ENCODE assay signal across 23 cellular contexts in the genomic region with DNA sequence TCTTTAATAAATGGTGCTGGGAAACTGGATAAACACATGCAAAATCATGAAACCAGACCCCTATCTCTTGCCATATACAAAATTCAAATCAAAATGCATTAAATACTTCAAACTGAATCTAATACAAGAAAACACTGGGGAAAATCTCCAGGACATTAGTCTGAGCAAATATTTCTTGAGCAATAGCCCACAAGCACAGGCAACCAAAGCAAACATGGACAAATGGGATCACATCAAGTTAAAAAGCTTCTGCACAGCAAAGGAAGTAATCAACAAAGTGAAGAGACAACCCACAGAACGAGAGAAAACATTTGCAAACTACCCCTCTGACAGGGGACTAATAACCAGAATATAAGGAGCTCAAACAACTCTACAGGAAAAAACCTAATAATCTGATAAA. TPM values are rescaled to one million over a fixed set of nuclear protein-coding genes. Genes with fewer than 3 reads are reported as not detected.
DNase-seq lines count a peak whose midpoint lies in the region; ATAC-seq and TF ChIP-seq lines count a peak whose summit lies in the region.
"Had no signal": no experiment of that assay in that cellular context is flagged by ENCODE, and none has a peak within 500 bp of the region (broad histone marks: within the 10 kb centered on the region; RNA-seq: fewer than 3 reads in every experiment).

No MANE protein-coding gene starts in this region.

- H3K36me3 Mint-ChIP-seq in activated T-cell treated with anti-CD3 and anti-CD28 coated beads, Interleukin-2, amount 50 U/mL, for 4 hours (ENCODE audit: insufficient read depth), result peaks cover 34% of the 10 kb centered on the region
- peaks cover 55% of the 10 kb centered on the region for H3K36me3 Mint-ChIP-seq in activated T-cell treated with anti-CD3 and anti-CD28 coated beads, Interleukin-2, amount 50 U/mL, for 24 hours (ENCODE audit: low read depth)
- peaks cover 95% of the 10 kb centered on the region for H3K36me3 Mint-ChIP-seq in stimulated activated effector memory CD8-positive, alpha-beta T cell treated with anti-CD3 and anti-CD28 coated beads, Interleukin-12 subunit alpha, Interleukin-12 subunit beta, amount 100 ng/mL, for 72 hours
- H3K36me3 Mint-ChIP-seq in Caco-2 (ENCODE audit: insufficient read depth, unreplicated experiment), result peaks cover 6% of the 10 kb centered on the region

- TF ChIP-seq CTCF in Panc1 (IDR thresholded peaks at IDR 0.05), result no peak
- no peak for TF ChIP-seq CTCF in omental fat pad (IDR thresholded peaks at IDR 0.05)
- no peak for TF ChIP-seq CTCF in Caco-2 (IDR thresholded peaks at IDR 0.05; ENCODE audit: insufficient read depth in 1 of 2, low read depth in 1 of 2, low read length in 1 of 2, severe bottlenecking in 1 of 2, unreplicated experiment in 1 of 2)

- no peaks in the 10 kb centered on the region; the same call in 1 of the 2 replicates for H3K4me1 ChIP-seq in Panc1 (ENCODE audit: control insufficient read depth, insufficient read depth, low read length)
- H3K4me1 ChIP-seq in Caco-2, result no peaks in the 10 kb centered on the region

- CTCF ChIA-PET in Panc1 (lab: Charles Lee) (no interaction called here), Caco-2 (lab: Charles Lee) (no interaction called here)

- H3K4me3 ChIP-seq in Panc1 (ENCODE audit: low read depth in 2 of 2, low read length in 2 of 2) (no peak overlapping the region), Caco-2 (ENCODE audit: low read depth, low read length) (no peak overlapping the region)
- H3K4me3 ChIP-seq: esophagus muscularis mucosa, lung, upper lobe of right lung had no signal

- intact Hi-C loops in Panc1 (cut with micrococcal nuclease; ENCODE audit: unreplicated experiment), result no loop called here
- intact Hi-C loops in Caco-2 (cut with micrococcal nuclease; ENCODE audit: unreplicated experiment), result no loop called here

- no peak overlapping the region for H3K27ac Mint-ChIP-seq in activated T-cell treated with anti-CD3 and anti-CD28 coated beads, Interleukin-2, amount 50 U/mL, for 24 hours
- peak overlapping the region; percentile 98 for H3K27ac Mint-ChIP-seq in stimulated activated effector memory CD8-positive, alpha-beta T cell treated with anti-CD3 and anti-CD28 coated beads, Interleukin-12 subunit alpha, Interleukin-12 subunit beta, amount 100 ng/mL, for 72 hours
- no peak overlapping the region for H3K27ac Mint-ChIP-seq in Caco-2 (ENCODE audit: unreplicated experiment)

- H3K4me1 Mint-ChIP-seq in activated T-cell treated with anti-CD3 and anti-CD28 coated beads, Interleukin-2, amount 50 U/mL, for 4 hours (ENCODE audit: low read depth), result peaks cover 59% of the 10 kb centered on the region
- H3K4me1 Mint-ChIP-seq in activated T-cell treated with anti-CD3 and anti-CD28 coated beads, Interleukin-2, amount 50 U/mL, for 24 hours (ENCODE audit: low read depth), result peaks cover 45% of the 10 kb centered on the region
- H3K4me1 Mint-ChIP-seq in stimulated activated effector memory CD8-positive, alpha-beta T cell treated with anti-CD3 and anti-CD28 coated beads, Interleukin-12 subunit alpha, Interleukin-12 subunit beta, amount 100 ng/mL, for 72 hours, result peaks cover 44% of the 10 kb centered on the region
- H3K4me1 Mint-ChIP-seq in Caco-2 (ENCODE audit: low read depth, unreplicated experiment), result peaks cover 2% of the 10 kb centered on the region

- H3K36me3 ChIP-seq in Panc1 (ENCODE audit: control insufficient read depth, insufficient read depth, low read length) (peaks cover 8% of the 10 kb centered on the region; the same call in 1 of the 2 replicates), Caco-2 (ENCODE audit: control insufficient read depth, insufficient read depth, low read length) (no peaks in the 10 kb centered on the region)
- H3K36me3 ChIP-seq: esophagus muscularis mucosa, upper lobe of right lung had no signal

- H3K27me3 Mint-ChIP-seq in activated T-cell treated with anti-CD3 and anti-CD28 coated beads, Interleukin-2, amount 50 U/mL, for 4 hours (ENCODE audit: low read depth), result no peaks in the 10 kb centered on the region
- H3K27me3 Mint-ChIP-seq in activated T-cell treated with anti-CD3 and anti-CD28 coated beads, Interleukin-2, amount 50 U/mL, for 24 hours, result no peaks in the 10 kb centered on the region
- no peaks in the 10 kb centered on the region for H3K27me3 Mint-ChIP-seq in Caco-2 (ENCODE audit: insufficient read depth, unreplicated experiment)

- peak overlapping the region; percentile 1; the same call in 1 of the 2 replicates for H3K27ac ChIP-seq in Panc1 (ENCODE audit: low read length)
- H3K27ac ChIP-seq: C4-2B, esophagus muscularis mucosa, upper lobe of right lung had no signal

- no peak for ATAC-seq in activated T-cell treated with anti-CD3 and anti-CD28 coated beads, Interleukin-2, amount 50 U/mL, for 4 hours
- ATAC-seq in Panc1 (no peak), left lobe of liver (peak; percentile 61), omental fat pad (ENCODE audit: low FRiP score) (no peak), HG03095 (IDR thresholded peaks at IDR 0.05; ENCODE audit: unreplicated experiment) (no peak)
- ATAC-seq in stimulated activated effector memory CD8-positive, alpha-beta T cell treated with anti-CD3 and anti-CD28 coated beads, Interleukin-12 subunit alpha, Interleukin-12 subunit beta, amount 100 ng/mL, for 72 hours, result no peak
- ATAC-seq: upper lobe of right lung had no signal

- in situ Hi-C loops in Panc1 (cut with HindIII; ENCODE audit: low pct_unique_long_range_greater_than_20kb, low sequenced_read_pairs), result no loop called here

- no peaks in the 10 kb centered on the region for H3K27me3 ChIP-seq in Panc1 (ENCODE audit: control insufficient read depth, insufficient read depth, low read length)
- no peaks in the 10 kb centered on the region for H3K27me3 ChIP-seq in Caco-2 (replicated peaks; ENCODE audit: control insufficient read depth, insufficient read depth, low read length)
- H3K27me3 ChIP-seq: esophagus muscularis mucosa, upper lobe of right lung had no signal

- H3K4me3 Mint-ChIP-seq in activated T-cell treated with anti-CD3 and anti-CD28 coated beads, Interleukin-2, amount 50 U/mL, for 4 hours, result peak overlapping the region; percentile 19
- no peak overlapping the region for H3K4me3 Mint-ChIP-seq in activated T-cell treated with anti-CD3 and anti-CD28 coated beads, Interleukin-2, amount 50 U/mL, for 24 hours
- H3K4me3 Mint-ChIP-seq in stimulated activated effector memory CD8-positive, alpha-beta T cell treated with anti-CD3 and anti-CD28 coated beads, Interleukin-12 subunit alpha, Interleukin-12 subunit beta, amount 100 ng/mL, for 72 hours, result peak overlapping the region; percentile 80
- H3K4me3 Mint-ChIP-seq in Caco-2 (ENCODE audit: unreplicated experiment), result no peak overlapping the region

- peaks cover 5% of the 10 kb centered on the region for H3K9me3 Mint-ChIP-seq in activated T-cell treated with anti-CD3 and anti-CD28 coated beads, Interleukin-2, amount 50 U/mL, for 4 hours
- H3K9me3 Mint-ChIP-seq in activated T-cell treated with anti-CD3 and anti-CD28 coated beads, Interleukin-2, amount 50 U/mL, for 24 hours, result peaks cover 3% of the 10 kb centered on the region
- no peaks in the 10 kb centered on the region for H3K9me3 Mint-ChIP-seq in stimulated activated effector memory CD8-positive, alpha-beta T cell treated with anti-CD3 and anti-CD28 coated beads, Interleukin-12 subunit alpha, Interleukin-12 subunit beta, amount 100 ng/mL, for 72 hours
- peaks cover 10% of the 10 kb centered on the region for H3K9me3 Mint-ChIP-seq in Caco-2 (ENCODE audit: unreplicated experiment)

- H3K9me3 ChIP-seq in Panc1 (ENCODE audit: control insufficient read depth, insufficient read depth, low read depth, low read length) (0 out of 2 replicates have a peak, but pooled peaks cover 3% of the 10 kb centered on the region), Caco-2 (no peaks in the 10 kb centered on the region)
- H3K9me3 ChIP-seq: esophagus muscularis mucosa, upper lobe of right lung had no signal

- POLR2A ChIA-PET in Panc1 (lab: Charles Lee), result no interaction called here
- POLR2A ChIA-PET in Caco-2 (lab: Charles Lee), result no interaction called here

- BruUV-seq in Panc1 (replicated peaks; lab: Mats Ljungman, UMichigan) (no TSS peak), Caco-2 (replicated peaks; lab: Mats Ljungman, UMichigan) (no TSS peak)

- no peak for DNase-seq in activated T-cell treated with anti-CD3 and anti-CD28 coated beads, Interleukin-2, amount 50 U/mL, for 4 hours
- DNase-seq in activated T-cell treated with anti-CD3 and anti-CD28 coated beads, Interleukin-2, amount 50 U/mL, for 24 hours, result no peak
- DNase-seq in Panc1 (ENCODE audit: low read depth, low spot score) (no peak), left lobe of liver (ENCODE audit: low spot score) (no peak), omental fat pad (ENCODE audit: low spot score) (no peak), Caco-2 (no peak)
- DNase-seq in stimulated activated effector memory CD8-positive, alpha-beta T cell treated with anti-CD3 and anti-CD28 coated beads, Interleukin-12 subunit alpha, Interleukin-12 subunit beta, amount 100 ng/mL, for 72 hours (ENCODE audit: low spot score in 2 of 2), result no peak
- DNase-seq: ACHN; activated CD4-positive, alpha-beta T cell treated with anti-CD3 and anti-CD28 coated beads for 1 hour; activated effector memory CD4-positive, alpha-beta T cell treated with anti-CD3 and anti-CD28 coated beads, Interleukin-2, amount 50 U/mL, for 16 hours; DMS 273 treated with DMSO at 0.1 percent for 48 hours; kidney; NCI-H1092 treated with DMSO at 0.1 percent for 48 hours; NCI-H2029; NCI-H2227 treated with DMSO at 0.1 percent for 48 hours; NCI-H748 treated with DMSO at 0.1 percent for 48 hours; occipital lobe; retina; upper lobe of right lung had no signal

RNA-seq across cellular contexts. Expression of a gene that starts 6.3 kb away (rescaled TPM):
- total RNA-seq in activated T-cell treated with anti-CD3 and anti-CD28 coated beads, Interleukin-2, amount 50 U/mL, for 4 hours, result 10 to 100 TPM; 30.8 to 37.2 (median 32.2) TPM
- total RNA-seq in Panc1 (2021; ENCODE audit: unreplicated experiment), result 89.3 TPM
- polyA plus RNA-seq in Panc1 (2012; ENCODE audit: insufficient read length), result 35.0 TPM
- 27.2 TPM for total RNA-seq in left lobe of liver
- total RNA-seq in omental fat pad, result 100 to 1,000 TPM in 1 of 4 donors, 10 to 100 TPM in 3; 47.6 to 197 (median 59.5) TPM
- total RNA-seq in Caco-2 (2022), result 30.7 and 37.2 TPM in 2 replicates

Comparison
In these comparisons a context has a peak if more than half of its experiments do, and no peak if none do; other contexts are left out.
1. H3K4me3 Mint-ChIP-seq: peak in activated T-cell treated with anti-CD3 and anti-CD28 coated beads, Interleukin-2, amount 50 U/mL, for 4 hours (single experiment) and stimulated activated effector memory CD8-positive, alpha-beta T cell treated with anti-CD3 and anti-CD28 coated beads, Interleukin-12 subunit alpha, Interleukin-12 subunit beta, amount 100 ng/mL, for 72 hours (single experiment); none in activated T-cell treated with anti-CD3 and anti-CD28 coated beads, Interleukin-2, amount 50 U/mL, for 24 hours (single experiment) and Caco-2 (single experiment).